13 cellular contexts compared by ENCODE assay signal in the genomic region with DNA sequence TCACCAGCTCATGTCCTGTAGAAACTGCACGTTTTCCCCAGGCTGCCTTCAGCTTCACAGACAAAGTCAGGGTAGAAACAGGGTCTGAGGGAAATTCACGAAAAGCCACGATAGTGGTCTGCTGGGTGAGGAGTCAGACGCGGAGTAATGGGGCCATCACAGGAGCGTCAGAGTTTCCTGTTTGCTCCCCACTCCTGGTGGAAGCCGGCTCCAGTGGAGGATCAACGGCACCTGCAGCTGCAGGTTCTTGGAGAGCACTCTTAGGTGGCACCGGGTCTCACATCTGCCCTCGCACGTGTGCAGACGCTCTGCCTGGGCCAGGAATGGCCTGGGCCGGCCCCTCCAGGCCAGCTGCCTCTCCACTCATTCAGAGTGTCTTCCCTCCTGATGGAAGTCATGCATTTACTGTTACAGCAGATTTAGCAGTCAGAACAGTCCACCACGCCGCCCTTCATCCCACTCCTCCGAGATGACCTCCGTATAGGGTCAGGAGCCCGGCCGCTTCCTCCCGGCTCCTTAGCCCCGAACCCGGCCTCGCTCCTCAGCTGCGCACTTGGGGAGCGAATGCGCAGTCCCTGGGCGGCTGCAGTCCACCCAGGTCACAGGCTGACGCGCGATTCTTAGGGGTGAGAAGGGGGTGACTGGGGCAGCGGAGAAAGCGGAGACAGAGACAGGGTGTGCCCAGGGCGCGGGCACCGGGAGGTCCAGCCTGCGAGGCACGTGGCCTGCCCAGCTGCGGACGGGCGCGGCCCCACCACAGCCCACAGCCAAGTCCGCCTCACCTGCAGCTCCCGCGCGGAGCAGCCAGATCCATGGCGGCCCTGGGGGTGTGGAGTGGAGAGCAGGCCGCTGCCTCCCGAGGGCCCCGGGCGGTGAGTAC.
"Had no signal": no experiment of that assay in that cellular context is flagged by ENCODE, and none has a peak within 500 bp of the region (broad histone marks: within the 10 kb centered on the region; RNA-seq: fewer than 3 reads in every experiment).

No MANE protein-coding gene starts in this region.

- H3K4me3 ChIP-seq: colonic mucosa, gastrocnemius medialis, left ventricle myocardium inferior, upper lobe of left lung had no signal

- H3K4me1 ChIP-seq: colonic mucosa, gastrocnemius medialis, left ventricle myocardium inferior, upper lobe of left lung had no signal

- H3K4me3 Mint-ChIP-seq: activated CD8-positive, alpha-beta T cell treated with anti-CD3 and anti-CD28 coated beads, Interleukin-2, amount 10 ng/mL, durations not matched to agents 7 days and 5 days had no signal

- H3K9me3 ChIP-seq: colonic mucosa, gastrocnemius medialis, left ventricle myocardium inferior, upper lobe of left lung had no signal

- DNase-seq: activated CD4-positive, alpha-beta T cell treated with anti-CD3 and anti-CD28 coated beads for 48 hours; activated CD8-positive, alpha-beta memory T cell treated with anti-CD3 and anti-CD28 coated beads, Interleukin-2, amount 50 U/mL, for 48 hours; activated CD8-positive, alpha-beta T cell treated with anti-CD3 and anti-CD28 coated beads, Interleukin-2, amount 10 ng/mL, durations not matched to agents 7 days and 5 days; activated naive CD4-positive, alpha-beta T cell treated with Interleukin-2 at 50 U/mL for 16 hours; caudate nucleus; colonic mucosa; gastrocnemius medialis; islet precursor cell; left ventricle myocardium inferior; small intestine; T1000; WERI-Rb-1 had no signal

- ATAC-seq: activated CD8-positive, alpha-beta T cell treated with anti-CD3 and anti-CD28 coated beads, Interleukin-2, amount 10 ng/mL, durations not matched to agents 7 days and 5 days; gastrocnemius medialis had no signal

- H3K27me3 ChIP-seq: colonic mucosa, gastrocnemius medialis, upper lobe of left lung had no signal

- H3K36me3 ChIP-seq: colonic mucosa, gastrocnemius medialis, left ventricle myocardium inferior, upper lobe of left lung, WERI-Rb-1 had no signal

- H3K27ac ChIP-seq: colonic mucosa, gastrocnemius medialis, left ventricle myocardium inferior, upper lobe of left lung, WERI-Rb-1 had no signal

- H3K27ac Mint-ChIP-seq: activated CD8-positive, alpha-beta T cell treated with anti-CD3 and anti-CD28 coated beads, Interleukin-2, amount 10 ng/mL, durations not matched to agents 7 days and 5 days had no signal
